8 cellular contexts compared by ENCODE assay signal in genomic region chr11:117095301-117096139, GRCh38. TPM values are rescaled to one million over a fixed set of nuclear protein-coding genes. Genes with fewer than 3 reads are reported as not detected.
A peak's percentile ranks its signal among the peaks of the same experiment; 100 is the strongest.
DNase-seq lines count a peak whose midpoint lies in the region; ATAC-seq and TF ChIP-seq lines count a peak whose summit lies in the region.

No MANE protein-coding gene starts in this region.

- H3K27me3 ChIP-seq in CD4-positive, alpha-beta T cell (ENCODE audit: control insufficient read depth, insufficient read depth, low read length): no peaks in the 10 kb centered on the region
- H3K27me3 ChIP-seq in MG63: no peaks in the 10 kb centered on the region

- peaks cover 32% of the 10 kb centered on the region for H3K36me3 Mint-ChIP-seq in CD4-positive, alpha-beta T cell (ENCODE audit: low read depth)
- H3K36me3 Mint-ChIP-seq in brain (peaks cover 23% of the 10 kb centered on the region), mesothelial cell of epicardium (peaks cover 5% of the 10 kb centered on the region)

- peak overlapping the region; percentile 37 for H3K27ac ChIP-seq in CD4-positive, alpha-beta T cell (ENCODE audit: low read depth, low read length)

- peaks cover 4% of the 10 kb centered on the region; the same call in 1 of the 2 replicates for H3K36me3 ChIP-seq in MG63

- H3K27ac Mint-ChIP-seq in CD4-positive, alpha-beta T cell: peak overlapping the region; percentile 96
- H3K27ac Mint-ChIP-seq in brain (peak overlapping the region; percentile 81 to 98 (median 95)), mesothelial cell of epicardium (peak overlapping the region; percentile 91)

- no peaks in the 10 kb centered on the region for H3K9me3 Mint-ChIP-seq in CD4-positive, alpha-beta T cell
- peaks cover 0 to 8% (median 2%) of the 10 kb centered on the region in 5 experiments for H3K9me3 Mint-ChIP-seq in brain
- peaks cover 4% of the 10 kb centered on the region for H3K9me3 Mint-ChIP-seq in mesothelial cell of epicardium

- no peak for DNase-seq in CD4-positive, alpha-beta T cell
- no peak for DNase-seq in MG63
- no peak for DNase-seq in mesothelial cell of epicardium (ENCODE audit: low spot score in 2 of 2, unreplicated experiment in 2 of 2)
- no peak for DNase-seq in iPS-NIHi11 (ENCODE audit: low spot score)
- DNase-seq in SK-N-DZ (ENCODE audit: low spot score): no peak

- no peak for ATAC-seq in CD4-positive, alpha-beta T cell (ENCODE audit: poor library complexity)
- ATAC-seq in GM18909 (IDR thresholded peaks at IDR 0.05; ENCODE audit: poor library complexity, unreplicated experiment): no peak
- no peak for ATAC-seq in HG03432 (IDR thresholded peaks at IDR 0.05; ENCODE audit: unreplicated experiment)

- intact Hi-C loops in CD4-positive, alpha-beta T cell (cut with DNase I, micrococcal nuclease): loop anchor here in 1 of 2 experiments (2.0 to 5.0 kb wide), 3 partner anchors 13 to 169 kb away; no protein-coding TSS in a partner anchor

- POLR2A ChIA-PET in CD4-positive, alpha-beta T cell (lab: Charles Lee): interaction anchor here (0.6 to 2.2 kb wide), 11 partner anchors 12 to 375 kb away, joined by 3 to 10 read pairs (median 4); partner anchors contain the start of genes APOA5, SIDT2 and ZPR1

- no peaks in the 10 kb centered on the region for H3K9me3 ChIP-seq in CD4-positive, alpha-beta T cell (ENCODE audit: control insufficient read depth, low read length)
- no peaks in the 10 kb centered on the region for H3K9me3 ChIP-seq in MG63

- CTCF ChIA-PET in CD4-positive, alpha-beta T cell (lab: Charles Lee): interaction anchor here (0.6 to 0.7 kb wide), 4 partner anchors 10 to 170 kb away, joined by 3 read pairs; no protein-coding TSS in a partner anchor

- TF ChIP-seq CTCF in CD4-positive, alpha-beta T cell (IDR thresholded peaks at IDR 0.05): no peak
- no peak for TF ChIP-seq CTCF in brain (conservative IDR thresholded peaks at IDR 0.05)
- TF ChIP-seq CTCF in mesothelial cell of epicardium (IDR thresholded peaks at IDR 0.05; ENCODE audit: unreplicated experiment): no peak

- no peaks in the 10 kb centered on the region for H3K27me3 Mint-ChIP-seq in CD4-positive, alpha-beta T cell
- H3K27me3 Mint-ChIP-seq in brain: peaks cover 4% of the 10 kb centered on the region
- H3K27me3 Mint-ChIP-seq in mesothelial cell of epicardium (ENCODE audit: low read depth): no peaks in the 10 kb centered on the region

- peaks cover 78% of the 10 kb centered on the region for H3K4me1 Mint-ChIP-seq in CD4-positive, alpha-beta T cell (ENCODE audit: low read depth)
- H3K4me1 Mint-ChIP-seq in brain (peaks cover 72% of the 10 kb centered on the region), mesothelial cell of epicardium (peaks cover 48% of the 10 kb centered on the region)

- H3K4me3 ChIP-seq in MG63: peak overlapping the region; percentile 82; the same call in 1 of the 2 replicates

- H3K4me3 Mint-ChIP-seq in CD4-positive, alpha-beta T cell: peak overlapping the region; percentile 99
- H3K4me3 Mint-ChIP-seq in brain: peak overlapping the region; percentile 93 to 96 (median 95)
- peak overlapping the region; percentile 88 for H3K4me3 Mint-ChIP-seq in mesothelial cell of epicardium

RNA-seq across cellular contexts. Expression of gene SIK3, which starts 2.7 kb away (rescaled TPM):
- total RNA-seq in CD4-positive, alpha-beta T cell: 10 to 100 TPM; 81.4 to 86.1 TPM
- 4.1 and 4.3 TPM in 2 replicates for total RNA-seq in MG63 (2014; rRNA removed; shearing (Covaris generic); ENCODE audit: low replicate concordance)
- 27.2 TPM for polyA plus RNA-seq in brain (ENCODE audit: insufficient read depth, low read depth, low replicate concordance)
- 28.1 to 38.1 TPM (median 35.6 TPM) in 3 replicates for total RNA-seq in mesothelial cell of epicardium
- polyA plus RNA-seq in SK-N-DZ (2014; cell fraction: cytosol; rRNA removed): 3.9 and 4.0 TPM in 2 replicates
- 6.9 and 20.1 TPM in 2 replicates for polyA plus RNA-seq in SK-N-DZ (2014; cell fraction: nucleus; rRNA removed)

RNA-seq across cellular contexts. Expression of gene PAFAH1B2, which starts 48.6 kb away (rescaled TPM):
- 10 to 100 TPM; 44.3 to 45.6 TPM for total RNA-seq in CD4-positive, alpha-beta T cell
- 143 and 205 TPM in 2 replicates for total RNA-seq in MG63 (2014; rRNA removed; shearing (Covaris generic); ENCODE audit: low replicate concordance)
- polyA plus RNA-seq in brain (ENCODE audit: insufficient read depth, low read depth, low replicate concordance): 40.4 TPM
- total RNA-seq in mesothelial cell of epicardium: 95.0 to 98.6 TPM (median 97.3 TPM) in 3 replicates
- 32.6 and 33.7 TPM in 2 replicates for polyA plus RNA-seq in SK-N-DZ (2014; cell fraction: cytosol; rRNA removed)
- polyA plus RNA-seq in SK-N-DZ (2014; cell fraction: nucleus; rRNA removed): 8.5 and 11.4 TPM in 2 replicates
